Comparison of ENCODE assay signal across 9 cellular contexts in the genomic region with DNA sequence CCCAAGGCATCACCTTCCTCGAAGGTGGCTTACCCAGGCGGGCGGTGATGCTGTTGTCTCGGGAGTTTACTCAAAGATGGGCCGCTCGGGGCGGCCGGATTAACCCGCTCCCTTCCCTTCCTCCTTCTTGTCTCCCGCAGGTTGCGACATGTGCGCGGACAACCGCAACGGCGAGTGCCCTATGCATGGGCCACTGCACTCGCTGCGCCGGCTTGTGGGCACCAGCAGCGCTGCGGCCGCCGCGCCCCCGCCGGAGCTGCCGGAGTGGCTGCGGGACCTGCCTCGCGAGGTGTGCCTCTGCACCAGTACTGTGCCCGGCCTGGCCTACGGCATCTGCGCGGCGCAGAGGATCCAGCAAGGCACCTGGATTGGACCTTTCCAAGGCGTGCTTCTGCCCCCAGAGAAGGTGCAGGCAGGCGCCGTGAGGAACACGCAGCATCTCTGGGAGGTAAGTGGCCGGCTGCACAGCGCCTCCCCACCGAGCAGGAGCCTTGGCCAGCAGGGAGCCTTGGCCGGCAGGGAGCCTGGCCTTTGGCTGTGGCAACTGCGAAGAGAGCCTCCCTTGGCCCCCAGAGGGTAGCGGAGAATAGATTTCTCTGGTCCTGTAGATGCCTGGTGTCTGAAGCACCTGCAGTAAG. TPM values are rescaled to one million over a fixed set of nuclear protein-coding genes. Genes with fewer than 3 reads are reported as not detected.
DNase-seq lines count a peak whose midpoint lies in the region; ATAC-seq and TF ChIP-seq lines count a peak whose summit lies in the region.
"Had no signal": no experiment of that assay in that cellular context is flagged by ENCODE, and none has a peak within 500 bp of the region (broad histone marks: within the 10 kb centered on the region; RNA-seq: fewer than 3 reads in every experiment).

No MANE protein-coding gene starts in this region.

- H3K36me3 ChIP-seq in Panc1 (ENCODE audit: control insufficient read depth, insufficient read depth, low read length) = no peaks in the 10 kb centered on the region

- no peaks in the 10 kb centered on the region for H3K9me3 Mint-ChIP-seq in osteocyte (ENCODE audit: unreplicated experiment)
- no peaks in the 10 kb centered on the region for H3K9me3 Mint-ChIP-seq in T-cell

- H3K4me1 ChIP-seq in Panc1 (ENCODE audit: control insufficient read depth, insufficient read depth, low read length) = no peaks in the 10 kb centered on the region

- BruUV-seq in Panc1 (replicated peaks; lab: Mats Ljungman, UMichigan) = no TSS peak

- peak; percentile 67 for TF ChIP-seq CTCF in Panc1 (IDR thresholded peaks at IDR 0.05)
- TF ChIP-seq CTCF in foreskin fibroblast (IDR thresholded peaks at IDR 0.05; ENCODE audit: low read depth, low read length) = no peak
- TF ChIP-seq CTCF in osteocyte (IDR thresholded peaks at IDR 0.05) = peak; percentile 30

- H3K27ac ChIP-seq in Panc1 (ENCODE audit: low read length) = no peak overlapping the region

- H3K36me3 Mint-ChIP-seq in osteocyte (ENCODE audit: unreplicated experiment) (no peaks in the 10 kb centered on the region), T-cell (no peaks in the 10 kb centered on the region)

- CTCF ChIA-PET in Panc1 (lab: Charles Lee) (interaction anchor here (0.6 kb wide), 1 partner anchor 231 kb away, joined by 3 read pairs; no protein-coding TSS in a partner anchor), T-cell (lab: Charles Lee) (no interaction called here)

- H3K4me3 Mint-ChIP-seq in osteocyte (ENCODE audit: unreplicated experiment) (peak overlapping the region; percentile 54), T-cell (no peak overlapping the region)

- H3K4me3 ChIP-seq in Panc1 (ENCODE audit: low read depth in 2 of 2, low read length in 2 of 2) (peak overlapping the region; percentile 38 to 55), foreskin fibroblast (ENCODE audit: low read depth in 1 of 2, low read length in 2 of 2) (peak overlapping the region; percentile 29 to 39)

- peaks cover 26% of the 10 kb centered on the region for H3K27me3 ChIP-seq in Panc1 (ENCODE audit: control insufficient read depth, insufficient read depth, low read length)

- POLR2A ChIA-PET in Panc1 (lab: Charles Lee) (no interaction called here), T-cell (lab: Charles Lee) (no interaction called here)

- in situ Hi-C loops in Panc1 (cut with HindIII; ENCODE audit: low pct_unique_long_range_greater_than_20kb, low sequenced_read_pairs) = no loop called here

- H3K4me1 Mint-ChIP-seq in osteocyte (ENCODE audit: unreplicated experiment) (peaks cover 10% of the 10 kb centered on the region), T-cell (peaks cover 2 to 8% (median 6%) of the 10 kb centered on the region in 3 donors)

- peak; percentile 29 for DNase-seq in EL
- no peak for DNase-seq in Panc1 (ENCODE audit: low read depth, low spot score)
- peak in 1 of 2 donors; percentile 33 for DNase-seq in foreskin fibroblast
- no peak for DNase-seq in osteocyte (ENCODE audit: extremely low spot score, unreplicated experiment)
- DNase-seq in NCI-H774 (lab: John Stamatoyannopoulos, UW) = no peak
- no peak for DNase-seq in NK-92 (lab: John Stamatoyannopoulos, UW; ENCODE audit: unreplicated experiment)
- DNase-seq in T-cell = no peak
- DNase-seq: activated T-cell treated with anti-CD3 and anti-CD28 coated beads for 4 hours had no signal

- no peaks in the 10 kb centered on the region for H3K9me3 ChIP-seq in Panc1 (ENCODE audit: control insufficient read depth, insufficient read depth, low read depth, low read length)

- peaks cover 73% of the 10 kb centered on the region for H3K27me3 Mint-ChIP-seq in osteocyte (ENCODE audit: unreplicated experiment)
- H3K27me3 Mint-ChIP-seq in T-cell = peaks cover 58 to 59% of the 10 kb centered on the region in 2 donors

- intact Hi-C loops in Panc1 (cut with micrococcal nuclease; ENCODE audit: unreplicated experiment) = no loop called here

- ATAC-seq in Panc1 (peak; percentile 94), HG03565 (IDR thresholded peaks at IDR 0.05; ENCODE audit: unreplicated experiment) (no peak), T-cell (replicated peaks in 1 of 4) (no peak)

- no peak overlapping the region for H3K27ac Mint-ChIP-seq in osteocyte (ENCODE audit: unreplicated experiment)
- H3K27ac Mint-ChIP-seq in T-cell = no peak overlapping the region

RNA-seq across cellular contexts. Expression of gene PRDM6, which starts 10.6 kb away (rescaled TPM):
- total RNA-seq in Panc1 (2021; ENCODE audit: unreplicated experiment) = 0.72 TPM
- polyA plus RNA-seq in Panc1 (2012; ENCODE audit: insufficient read length) = 0.63 TPM
- total RNA-seq in osteocyte = 0.32 and 0.63 TPM in 2 replicates
- total RNA-seq in T-cell = under 1 TPM in 1 of 5 donors, not detected in 4; 0.03 TPM
